Comparison of ENCODE assay signal across 8 cellular contexts in the genomic region with DNA sequence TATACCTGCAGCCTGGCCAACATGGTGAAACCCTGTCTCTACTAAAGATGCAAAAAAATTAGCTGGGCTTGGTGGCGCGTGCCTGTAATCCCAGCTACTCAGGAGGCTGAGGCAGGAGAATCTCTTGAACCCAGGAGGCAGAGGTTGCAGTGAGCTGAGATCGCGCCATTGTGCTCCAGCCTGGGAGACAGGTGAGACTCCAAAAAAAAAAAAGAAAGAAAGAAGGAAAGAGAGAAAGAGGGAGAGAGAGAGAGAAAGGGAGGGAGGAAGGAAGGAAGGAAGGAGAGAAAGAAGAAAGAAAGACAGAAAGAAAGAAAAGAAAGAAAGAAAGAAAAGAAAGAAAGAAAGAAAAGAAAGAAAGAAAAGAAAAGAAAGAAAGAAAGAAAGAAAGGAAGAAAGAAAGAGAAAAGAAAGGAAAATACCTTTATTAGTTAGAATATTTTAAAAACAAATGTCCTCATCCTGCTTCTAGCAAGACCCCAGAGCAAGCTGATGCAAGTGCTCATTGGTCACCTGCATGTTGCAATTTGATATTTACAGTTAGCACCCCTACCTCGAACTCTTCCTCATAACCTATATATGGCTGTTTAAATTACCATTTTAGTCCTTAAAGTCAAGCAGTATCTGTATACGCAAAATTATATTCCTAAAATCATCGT. TPM values are rescaled to one million over a fixed set of nuclear protein-coding genes. Genes with fewer than 3 reads are reported as not detected.
DNase-seq lines count a peak whose midpoint lies in the region; ATAC-seq and TF ChIP-seq lines count a peak whose summit lies in the region.
"Not testable (repeated sequence)": the region's sequence is repeated elsewhere in the genome, so short reads cannot be mapped to it uniquely, and the experiment has no call there.

No MANE protein-coding gene starts in this region.

- H3K4me3 ChIP-seq in HL-60 (replicated peaks; ENCODE audit: insufficient read depth, low read length); effector memory CD4-positive, alpha-beta T cell (ENCODE audit: insufficient read depth, low read depth, low read length, poor library complexity, severe bottlenecking): not testable (repeated sequence)

- H3K36me3 ChIP-seq in effector memory CD4-positive, alpha-beta T cell (ENCODE audit: control insufficient read depth, insufficient read depth, low read length): not testable (repeated sequence)

- peak; percentile 14 for TF ChIP-seq CTCF in CD4-positive, alpha-beta T cell (IDR thresholded peaks at IDR 0.05)
- TF ChIP-seq CTCF in HL-60 (IDR thresholded peaks at IDR 0.05; ENCODE audit: insufficient read depth, low read length): not testable (repeated sequence)

- H3K9me3 Mint-ChIP-seq in CD4-positive, alpha-beta T cell; activated T-cell treated with anti-CD3 and anti-CD28 coated beads, Interleukin-2, amount 50 U/mL, for 24 hours; activated naive CD8-positive, alpha-beta T cell (ENCODE audit: low read depth); memory B cell; stimulated activated memory B cell treated with anti-CD40 and anti-IgM and Interleukin-4, amounts not matched to agents 10 μg/mL and 1 μg/mL and 100 μg/mL, for 72 hours: not testable (repeated sequence)
- H3K9me3 Mint-ChIP-seq in T-helper 2 cell treated with Interferon-gamma antibody and Interleukin-4, amounts not matched to agents 5 μg/mL and 100 μg/mL, for 36 hours: peaks cover 11% of the 10 kb centered on the region

- intact Hi-C loops in CD4-positive, alpha-beta T cell (cut with DNase I, micrococcal nuclease): loop anchor here in 1 of 2 experiments (10.0 kb wide), 1 partner anchor 165 kb away; no protein-coding TSS in a partner anchor

- not testable (repeated sequence) for ATAC-seq in CD4-positive, alpha-beta T cell (ENCODE audit: poor library complexity); memory B cell (ENCODE audit: low read depth); stimulated activated memory B cell treated with anti-CD40 and anti-IgM and Interleukin-4, amounts not matched to agents 10 μg/mL and 1 μg/mL and 100 μg/mL, for 72 hours

- not testable (repeated sequence) for H3K27me3 Mint-ChIP-seq in CD4-positive, alpha-beta T cell; T-helper 2 cell treated with Interferon-gamma antibody and Interleukin-4, amounts not matched to agents 5 μg/mL and 100 μg/mL, for 36 hours (ENCODE audit: low read depth); activated T-cell treated with anti-CD3 and anti-CD28 coated beads, Interleukin-2, amount 50 U/mL, for 24 hours; activated naive CD8-positive, alpha-beta T cell; memory B cell; stimulated activated memory B cell treated with anti-CD40 and anti-IgM and Interleukin-4, amounts not matched to agents 10 μg/mL and 1 μg/mL and 100 μg/mL, for 72 hours

- not testable (repeated sequence) for H3K9me3 ChIP-seq in CD4-positive, alpha-beta T cell (ENCODE audit: control insufficient read depth, low read length); effector memory CD4-positive, alpha-beta T cell (ENCODE audit: control insufficient read depth, low read length)

- POLR2A ChIA-PET in CD4-positive, alpha-beta T cell (lab: Charles Lee): interaction anchor here (1.6 to 2.2 kb wide), 6 partner anchors 10 to 94 kb away, joined by 3 to 25 read pairs (median 6); a partner anchor contains a TSS

- H3K36me3 Mint-ChIP-seq in CD4-positive, alpha-beta T cell (ENCODE audit: low read depth); T-helper 2 cell treated with Interferon-gamma antibody and Interleukin-4, amounts not matched to agents 5 μg/mL and 100 μg/mL, for 36 hours (ENCODE audit: low read depth); activated T-cell treated with anti-CD3 and anti-CD28 coated beads, Interleukin-2, amount 50 U/mL, for 24 hours (ENCODE audit: low read depth); activated naive CD8-positive, alpha-beta T cell; memory B cell; stimulated activated memory B cell treated with anti-CD40 and anti-IgM and Interleukin-4, amounts not matched to agents 10 μg/mL and 1 μg/mL and 100 μg/mL, for 72 hours: not testable (repeated sequence)

- not testable (repeated sequence) for H3K4me3 Mint-ChIP-seq in CD4-positive, alpha-beta T cell; T-helper 2 cell treated with Interferon-gamma antibody and Interleukin-4, amounts not matched to agents 5 μg/mL and 100 μg/mL, for 36 hours; activated T-cell treated with anti-CD3 and anti-CD28 coated beads, Interleukin-2, amount 50 U/mL, for 24 hours; activated naive CD8-positive, alpha-beta T cell; memory B cell; stimulated activated memory B cell treated with anti-CD40 and anti-IgM and Interleukin-4, amounts not matched to agents 10 μg/mL and 1 μg/mL and 100 μg/mL, for 72 hours

- H3K27me3 ChIP-seq in CD4-positive, alpha-beta T cell (ENCODE audit: control insufficient read depth, insufficient read depth, low read length); HL-60 (ENCODE audit: insufficient read depth, poor library complexity, severe bottlenecking); effector memory CD4-positive, alpha-beta T cell (replicated peaks; ENCODE audit: control insufficient read depth, insufficient read depth, low read length, poor library complexity, severe bottlenecking): not testable (repeated sequence)

- DNase-seq in CD4-positive, alpha-beta T cell; HL-60 (ENCODE audit: low read depth in 1 of 2, low spot score in 1 of 2); T-helper 2 cell treated with Interferon-gamma antibody and Interleukin-4, amounts not matched to agents 5 μg/mL and 100 μg/mL, for 36 hours (ENCODE audit: low spot score); activated T-cell treated with anti-CD3 and anti-CD28 coated beads, Interleukin-2, amount 50 U/mL, for 24 hours; effector memory CD4-positive, alpha-beta T cell; memory B cell (ENCODE audit: low spot score in 2 of 2): not testable (repeated sequence)

- H3K27ac Mint-ChIP-seq in CD4-positive, alpha-beta T cell: peak overlapping the region; percentile 56
- peak overlapping the region; percentile 38 for H3K27ac Mint-ChIP-seq in T-helper 2 cell treated with Interferon-gamma antibody and Interleukin-4, amounts not matched to agents 5 μg/mL and 100 μg/mL, for 36 hours
- peak overlapping the region; percentile 96 for H3K27ac Mint-ChIP-seq in activated T-cell treated with anti-CD3 and anti-CD28 coated beads, Interleukin-2, amount 50 U/mL, for 24 hours
- peak overlapping the region; percentile 98 for H3K27ac Mint-ChIP-seq in activated naive CD8-positive, alpha-beta T cell
- H3K27ac Mint-ChIP-seq in memory B cell: peak overlapping the region; percentile 84
- H3K27ac Mint-ChIP-seq in stimulated activated memory B cell treated with anti-CD40 and anti-IgM and Interleukin-4, amounts not matched to agents 10 μg/mL and 1 μg/mL and 100 μg/mL, for 72 hours: peak overlapping the region; percentile 89

- peaks cover 13% of the 10 kb centered on the region for H3K4me1 ChIP-seq in effector memory CD4-positive, alpha-beta T cell (ENCODE audit: control insufficient read depth, insufficient read depth, low read length, poor library complexity, severe bottlenecking)

- H3K27ac ChIP-seq in CD4-positive, alpha-beta T cell (ENCODE audit: low read depth, low read length): not testable (repeated sequence)
- H3K27ac ChIP-seq in HL-60 (replicated peaks): peak overlapping the region; percentile 79; the same call in 1 of the 2 replicates
- peak overlapping the region; percentile 68 for H3K27ac ChIP-seq in effector memory CD4-positive, alpha-beta T cell (ENCODE audit: insufficient read depth, low read length, poor library complexity, severe bottlenecking)

- H3K4me1 Mint-ChIP-seq in CD4-positive, alpha-beta T cell (ENCODE audit: low read depth): peaks cover 55% of the 10 kb centered on the region
- H3K4me1 Mint-ChIP-seq in T-helper 2 cell treated with Interferon-gamma antibody and Interleukin-4, amounts not matched to agents 5 μg/mL and 100 μg/mL, for 36 hours (ENCODE audit: low read depth): peaks cover 37% of the 10 kb centered on the region
- peaks cover 78% of the 10 kb centered on the region for H3K4me1 Mint-ChIP-seq in activated T-cell treated with anti-CD3 and anti-CD28 coated beads, Interleukin-2, amount 50 U/mL, for 24 hours (ENCODE audit: low read depth)
- peaks cover 54% of the 10 kb centered on the region for H3K4me1 Mint-ChIP-seq in activated naive CD8-positive, alpha-beta T cell (ENCODE audit: low read depth)
- H3K4me1 Mint-ChIP-seq in memory B cell: peaks cover 13% of the 10 kb centered on the region
- peaks cover 26% of the 10 kb centered on the region for H3K4me1 Mint-ChIP-seq in stimulated activated memory B cell treated with anti-CD40 and anti-IgM and Interleukin-4, amounts not matched to agents 10 μg/mL and 1 μg/mL and 100 μg/mL, for 72 hours

- CTCF ChIA-PET in CD4-positive, alpha-beta T cell (lab: Charles Lee): interaction anchor here (0.7 to 5.8 kb wide), 4 partner anchors 9 to 57 kb away, joined by 4 to 42 read pairs (median 8); a partner anchor contains a TSS

RNA-seq across cellular contexts. Expression of a gene that starts 57.0 kb away (rescaled TPM):
- 1,000 to 10,000 TPM; 3,816 to 3,885 TPM for total RNA-seq in CD4-positive, alpha-beta T cell

Comparison
In these comparisons a context has a peak if more than half of its experiments do, and no peak if none do; other contexts are left out.
1. H3K27ac Mint-ChIP-seq: peak in every context shown above with its lines; median percentile 98 in activated naive CD8-positive, alpha-beta T cell; 96 in activated T-cell treated with anti-CD3 and anti-CD28 coated beads, Interleukin-2, amount 50 U/mL, for 24 hours; 89 in stimulated activated memory B cell treated with anti-CD40 and anti-IgM and Interleukin-4, amounts not matched to agents 10 μg/mL and 1 μg/mL and 100 μg/mL, for 72 hours; 84 in memory B cell; 56 in CD4-positive, alpha-beta T cell; 38 in T-helper 2 cell treated with Interferon-gamma antibody and Interleukin-4, amounts not matched to agents 5 μg/mL and 100 μg/mL, for 36 hours.